In the genomic region with DNA sequence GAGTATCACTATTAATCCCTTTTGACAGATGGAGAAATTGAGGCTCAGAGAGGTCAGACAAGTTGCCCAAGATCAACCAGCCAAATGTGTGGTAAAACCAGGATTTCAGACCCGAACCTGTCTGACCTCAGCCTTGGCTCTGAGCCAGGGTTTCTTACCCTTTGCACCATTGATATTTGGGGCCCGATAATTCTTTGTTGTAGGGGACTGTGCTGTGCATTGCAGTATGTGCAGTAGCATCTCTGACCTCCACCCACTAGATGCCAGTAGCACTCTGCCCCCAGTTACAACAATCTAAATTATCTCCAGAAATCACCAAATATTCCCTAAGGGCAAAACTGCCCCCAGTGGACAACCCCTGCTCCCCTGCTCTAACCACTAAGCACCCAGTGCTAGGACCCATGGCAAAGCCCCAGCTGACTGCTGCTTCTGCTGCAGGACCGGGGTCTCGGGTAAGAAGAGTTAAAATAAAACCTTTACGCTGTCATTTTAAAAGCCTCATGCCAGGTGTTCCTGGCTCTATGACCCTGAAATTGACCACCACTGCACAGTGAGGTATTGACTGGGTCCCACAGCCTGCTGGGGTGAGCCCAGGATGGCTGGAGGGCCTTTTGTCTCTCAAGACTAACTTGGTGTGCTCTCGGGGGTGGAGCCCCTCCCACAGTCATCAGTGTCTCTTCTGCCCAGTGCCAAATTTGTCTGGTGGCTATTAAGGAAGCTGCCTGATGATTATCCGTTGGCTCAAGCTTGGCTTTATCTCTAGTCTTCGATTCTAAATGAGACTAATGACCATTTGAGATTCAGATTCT, we compare ENCODE assay signal across 2 cellular contexts.
A peak's percentile ranks its signal among the peaks of the same experiment; 100 is the strongest.
TF ChIP-seq lines count a peak whose summit lies in the region.

No MANE protein-coding gene starts in this region.

TF ChIP-seq in SK-N-SH, 30 proteins besides CTCF, POLR2A, EP300 and RAD21 (continued from another document):
- TF ChIP-seq GATA2 (CRISPR knock-in tag; IDR thresholded peaks at IDR 0.05) (peak; percentile 7; the same call in 1 of the 2 replicates), FOXM1 (IDR thresholded peaks at IDR 0.05; ENCODE audit: low read depth) (no peak), TEAD4 (IDR thresholded peaks at IDR 0.05; ENCODE audit: borderline replicate concordance, insufficient read depth) (no peak), RCOR1 (IDR thresholded peaks at IDR 0.05; ENCODE audit: low read length) (no peak), EZH2phosphoT487 (IDR thresholded peaks at IDR 0.05; ENCODE audit: borderline replicate concordance, low read depth) (no peak), NFIC (IDR thresholded peaks at IDR 0.05; ENCODE audit: borderline replicate concordance) (no peak), ELF1 (IDR thresholded peaks at IDR 0.05) (no peak), USF2 (IDR thresholded peaks at IDR 0.05; ENCODE audit: borderline replicate concordance, low read depth, low read length) (0 out of 2 replicates have a peak, but pooled peaks have one; percentile 8), SMC3 (IDR thresholded peaks at IDR 0.05; ENCODE audit: low read depth, low read length) (peak; percentile 10; the same call in 1 of the 2 replicates), USF1 (IDR thresholded peaks at IDR 0.05; ENCODE audit: borderline replicate concordance, low read depth) (no peak)
- TF ChIP-seq, protein P1, sequence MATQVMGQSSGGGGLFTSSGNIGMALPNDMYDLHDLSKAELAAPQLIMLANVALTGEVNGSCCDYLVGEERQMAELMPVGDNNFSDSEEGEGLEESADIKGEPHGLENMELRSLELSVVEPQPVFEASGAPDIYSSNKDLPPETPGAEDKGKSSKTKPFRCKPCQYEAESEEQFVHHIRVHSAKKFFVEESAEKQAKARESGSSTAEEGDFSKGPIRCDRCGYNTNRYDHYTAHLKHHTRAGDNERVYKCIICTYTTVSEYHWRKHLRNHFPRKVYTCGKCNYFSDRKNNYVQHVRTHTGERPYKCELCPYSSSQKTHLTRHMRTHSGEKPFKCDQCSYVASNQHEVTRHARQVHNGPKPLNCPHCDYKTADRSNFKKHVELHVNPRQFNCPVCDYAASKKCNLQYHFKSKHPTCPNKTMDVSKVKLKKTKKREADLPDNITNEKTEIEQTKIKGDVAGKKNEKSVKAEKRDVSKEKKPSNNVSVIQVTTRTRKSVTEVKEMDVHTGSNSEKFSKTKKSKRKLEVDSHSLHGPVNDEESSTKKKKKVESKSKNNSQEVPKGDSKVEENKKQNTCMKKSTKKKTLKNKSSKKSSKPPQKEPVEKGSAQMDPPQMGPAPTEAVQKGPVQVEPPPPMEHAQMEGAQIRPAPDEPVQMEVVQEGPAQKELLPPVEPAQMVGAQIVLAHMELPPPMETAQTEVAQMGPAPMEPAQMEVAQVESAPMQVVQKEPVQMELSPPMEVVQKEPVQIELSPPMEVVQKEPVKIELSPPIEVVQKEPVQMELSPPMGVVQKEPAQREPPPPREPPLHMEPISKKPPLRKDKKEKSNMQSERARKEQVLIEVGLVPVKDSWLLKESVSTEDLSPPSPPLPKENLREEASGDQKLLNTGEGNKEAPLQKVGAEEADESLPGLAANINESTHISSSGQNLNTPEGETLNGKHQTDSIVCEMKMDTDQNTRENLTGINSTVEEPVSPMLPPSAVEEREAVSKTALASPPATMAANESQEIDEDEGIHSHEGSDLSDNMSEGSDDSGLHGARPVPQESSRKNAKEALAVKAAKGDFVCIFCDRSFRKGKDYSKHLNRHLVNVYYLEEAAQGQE (IDR thresholded peaks at IDR 0.05; ENCODE audit: low read depth, low read length): no peak

TF ChIP-seq in SK-N-SH treated with all-trans-retinoic acid at 6 μM for 48 hours, 23 proteins besides CTCF, POLR2A, EP300 and RAD21:
- TF ChIP-seq, protein P2, sequence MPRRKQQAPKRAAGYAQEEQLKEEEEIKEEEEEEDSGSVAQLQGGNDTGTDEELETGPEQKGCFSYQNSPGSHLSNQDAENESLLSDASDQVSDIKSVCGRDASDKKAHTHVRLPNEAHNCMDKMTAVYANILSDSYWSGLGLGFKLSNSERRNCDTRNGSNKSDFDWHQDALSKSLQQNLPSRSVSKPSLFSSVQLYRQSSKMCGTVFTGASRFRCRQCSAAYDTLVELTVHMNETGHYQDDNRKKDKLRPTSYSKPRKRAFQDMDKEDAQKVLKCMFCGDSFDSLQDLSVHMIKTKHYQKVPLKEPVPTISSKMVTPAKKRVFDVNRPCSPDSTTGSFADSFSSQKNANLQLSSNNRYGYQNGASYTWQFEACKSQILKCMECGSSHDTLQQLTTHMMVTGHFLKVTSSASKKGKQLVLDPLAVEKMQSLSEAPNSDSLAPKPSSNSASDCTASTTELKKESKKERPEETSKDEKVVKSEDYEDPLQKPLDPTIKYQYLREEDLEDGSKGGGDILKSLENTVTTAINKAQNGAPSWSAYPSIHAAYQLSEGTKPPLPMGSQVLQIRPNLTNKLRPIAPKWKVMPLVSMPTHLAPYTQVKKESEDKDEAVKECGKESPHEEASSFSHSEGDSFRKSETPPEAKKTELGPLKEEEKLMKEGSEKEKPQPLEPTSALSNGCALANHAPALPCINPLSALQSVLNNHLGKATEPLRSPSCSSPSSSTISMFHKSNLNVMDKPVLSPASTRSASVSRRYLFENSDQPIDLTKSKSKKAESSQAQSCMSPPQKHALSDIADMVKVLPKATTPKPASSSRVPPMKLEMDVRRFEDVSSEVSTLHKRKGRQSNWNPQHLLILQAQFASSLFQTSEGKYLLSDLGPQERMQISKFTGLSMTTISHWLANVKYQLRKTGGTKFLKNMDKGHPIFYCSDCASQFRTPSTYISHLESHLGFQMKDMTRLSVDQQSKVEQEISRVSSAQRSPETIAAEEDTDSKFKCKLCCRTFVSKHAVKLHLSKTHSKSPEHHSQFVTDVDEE (CRISPR knock-in tag; IDR thresholded peaks at IDR 0.05): no peak
